In genomic region chrX:11423362-11423818, GRCh38 we compare ENCODE assay signal across 8 cellular contexts.
DNase-seq lines count a peak whose midpoint lies in the region; ATAC-seq and TF ChIP-seq lines count a peak whose summit lies in the region.

No MANE protein-coding gene starts in this region.

- no peak overlapping the region for H3K27ac Mint-ChIP-seq in activated naive CD4-positive, alpha-beta T cell treated with anti-CD3 and anti-CD28 coated beads, Interleukin-2, amount 50 U/mL, for 72 hours

- in situ Hi-C loops in GM13976 (cut with MboI; ENCODE audit: low sequenced_read_pairs, unreplicated experiment) = no loop called here

- ATAC-seq in activated naive CD4-positive, alpha-beta T cell treated with anti-CD3 and anti-CD28 coated beads, Interleukin-2, amount 50 U/mL, for 72 hours = no peak

- H3K36me3 Mint-ChIP-seq in activated naive CD4-positive, alpha-beta T cell treated with anti-CD3 and anti-CD28 coated beads, Interleukin-2, amount 50 U/mL, for 72 hours = no peaks in the 10 kb centered on the region

- H3K9me3 Mint-ChIP-seq in activated naive CD4-positive, alpha-beta T cell treated with anti-CD3 and anti-CD28 coated beads, Interleukin-2, amount 50 U/mL, for 72 hours = no peaks in the 10 kb centered on the region

- TF ChIP-seq CTCF in GM13976 (IDR thresholded peaks at IDR 0.05; ENCODE audit: borderline replicate concordance, control extremely low read depth, extremely low read depth, insufficient read depth, missing control alignments) (no peak), RWPE1 (conservative IDR thresholded peaks at IDR 0.05; ENCODE audit: low read depth) (no peak)

- CTCF ChIA-PET in RWPE1 (lab: Yijun Ruan, JAX) = interaction anchor here (0.9 kb wide), 1 partner anchor 286 kb away, joined by 3 read pairs; no protein-coding TSS in a partner anchor

- no peak overlapping the region for H3K27ac ChIP-seq in RWPE1

- DNase-seq in GM13976 (ENCODE audit: low spot score) (peak; percentile 28), HCEC 1CT (peak; percentile 82), MV-4-11 (lab: John Stamatoyannopoulos, UW) (peak; percentile 89), foreskin melanocyte (peak; percentile 20), RWPE1 (ENCODE audit: low spot score) (no peak), DMS79 treated with DMSO at 0.1 percent for 48 hours (lab: John Stamatoyannopoulos, UW) (no peak), NCI-H1092 treated with DMSO at 0.1 percent for 48 hours (lab: John Stamatoyannopoulos, UW) (no peak)
- no peak for DNase-seq in activated naive CD4-positive, alpha-beta T cell treated with anti-CD3 and anti-CD28 coated beads, Interleukin-2, amount 50 U/mL, for 72 hours (ENCODE audit: low spot score in 2 of 2)

- POLR2A ChIA-PET in RWPE1 (lab: Yijun Ruan, JAX; ENCODE audit: low non-redundant PET) = no interaction called here

Comparison
In these comparisons a context has a peak if more than half of its experiments do, and no peak if none do; other contexts are left out.
1. DNase-seq: peak in GM13976 (single experiment), HCEC 1CT (single experiment), MV-4-11 (single experiment) and foreskin melanocyte (single experiment); none in RWPE1 (single experiment), DMS79 treated with DMSO at 0.1 percent for 48 hours (single experiment), activated naive CD4-positive, alpha-beta T cell treated with anti-CD3 and anti-CD28 coated beads, Interleukin-2, amount 50 U/mL, for 72 hours (0 of 2) and NCI-H1092 treated with DMSO at 0.1 percent for 48 hours (single experiment).